ENCODE assay signal across 37 cellular contexts in genomic region chr5:15367501-15367900, GRCh38.
"Had no signal": no experiment of that assay in that cellular context is flagged by ENCODE, and none has a peak within 500 bp of the region (broad histone marks: within the 10 kb centered on the region; RNA-seq: fewer than 3 reads in every experiment).

No MANE protein-coding gene starts in this region.

- H3K9me3 ChIP-seq: adrenal gland, body of pancreas, colonic mucosa, gastroesophageal sphincter, neutrophil, ovary, sigmoid colon, thoracic aorta, uterus had no signal

- H3K36me3 ChIP-seq: adrenal gland, colonic mucosa, gastroesophageal sphincter, left lung, neutrophil, ovary, sigmoid colon, thoracic aorta, uterus had no signal

- H3K36me3 Mint-ChIP-seq: activated naive CD8-positive, alpha-beta T cell treated with anti-CD3 and anti-CD28 coated beads for 36 hours; naive B cell; stimulated activated effector memory CD8-positive, alpha-beta T cell treated with anti-CD3 and anti-CD28 coated beads, Interleukin-12 subunit alpha, Interleukin-12 subunit beta, amount 100 ng/mL, for 72 hours; type B pancreatic cell had no signal

- H3K27me3 Mint-ChIP-seq: activated naive CD8-positive, alpha-beta T cell treated with anti-CD3 and anti-CD28 coated beads for 36 hours; naive B cell; progenitor cell of endocrine pancreas; stimulated activated naive CD8-positive, alpha-beta T cell treated with anti-CD3 and anti-CD28 coated beads, Interleukin-15, Interleukin-2, amounts not matched to agents 100 ng/mL and 50 ng/mL, for 24 hours; type B pancreatic cell had no signal

- H3K9me3 Mint-ChIP-seq: type B pancreatic cell had no signal

- DNase-seq: activated CD4-positive, alpha-beta T cell treated with anti-CD3 and anti-CD28 coated beads for 4 hours; activated CD4-positive, alpha-beta T cell treated with anti-CD3 and anti-CD28 coated beads, Interleukin-2, amount 50 U/mL, for 4 hours; activated effector memory CD4-positive, alpha-beta T cell treated with anti-CD3 and anti-CD28 coated beads, Interleukin-2, amount 50 U/mL, for 16 hours; activated naive CD4-positive, alpha-beta T cell treated with anti-CD3 and anti-CD28 coated beads for 36 hours; activated naive CD8-positive, alpha-beta T cell treated with anti-CD3 and anti-CD28 coated beads for 36 hours; activated T-cell treated with anti-CD3 and anti-CD28 coated beads for 4 hours; adrenal gland; aorta; body of pancreas; colonic mucosa; dorsolateral prefrontal cortex; effector memory CD4-positive, alpha-beta T cell; erythroblast; head of caudate nucleus; kidney glomerular epithelial cell; left lung; naive B cell; nephron progenitor cell; ovary; sigmoid colon; small intestine; stimulated activated CD4-positive, alpha-beta T cell treated with anti-CD3 and anti-CD28 coated beads, Interleukin-4, amount 100 ng/mL, for 24 hours; SW 1271; T-helper 9 cell; uterus had no signal

- H3K27me3 ChIP-seq: adrenal gland, body of pancreas, colonic mucosa, dorsolateral prefrontal cortex, gastroesophageal sphincter, left lung, neutrophil, ovary, sigmoid colon, uterus had no signal

- ATAC-seq: body of pancreas; gastroesophageal sphincter; stimulated activated effector memory CD8-positive, alpha-beta T cell treated with anti-CD3 and anti-CD28 coated beads, Interleukin-12 subunit alpha, Interleukin-12 subunit beta, amount 100 ng/mL, for 72 hours had no signal

- FAIRE-seq: small intestine, TTC549 had no signal

- H3K4me3 Mint-ChIP-seq: activated naive CD4-positive, alpha-beta T cell treated with anti-CD3 and anti-CD28 coated beads for 36 hours; activated naive CD8-positive, alpha-beta T cell treated with anti-CD3 and anti-CD28 coated beads for 36 hours; activated T-helper 1 cell treated with anti-CD3 and anti-CD28 coated beads, Interleukin-12 subunit alpha, Interleukin-12 subunit beta, Interleukin-2, Interleukin-4 antibody, amounts not matched to agents 30 ng/mL and 10 ng/mL and 1 ng/mL, durations not matched to agents 14 hours and 24 hours and 36 hours; naive B cell; nephron progenitor cell; stimulated activated effector memory CD8-positive, alpha-beta T cell treated with anti-CD3 and anti-CD28 coated beads, Interleukin-12 subunit alpha, Interleukin-12 subunit beta, amount 100 ng/mL, for 72 hours; stimulated activated naive CD8-positive, alpha-beta T cell treated with anti-CD3 and anti-CD28 coated beads, Interleukin-15, Interleukin-2, amounts not matched to agents 100 ng/mL and 50 ng/mL, for 24 hours; T-helper 1 cell treated with Interleukin-12 subunit alpha and Interleukin-12 subunit beta and Interleukin-4 antibody, amounts not matched to agents 30 μg/mL and 1 μg/mL, for 36 hours; type B pancreatic cell had no signal

- H3K27ac ChIP-seq: body of pancreas, colonic mucosa, gastroesophageal sphincter, left lung, neutrophil, ovary, sigmoid colon, thoracic aorta, uterus, VCaP had no signal

- H3K4me3 ChIP-seq: adrenal gland, body of pancreas, colonic mucosa, gastroesophageal sphincter, left lung, lung, ovary, sigmoid colon, uterus had no signal

- H3K27ac Mint-ChIP-seq: activated naive CD4-positive, alpha-beta T cell treated with anti-CD3 and anti-CD28 coated beads for 36 hours; activated naive CD8-positive, alpha-beta T cell treated with anti-CD3 and anti-CD28 coated beads for 36 hours; activated T-helper 1 cell treated with anti-CD3 and anti-CD28 coated beads, Interleukin-12 subunit alpha, Interleukin-12 subunit beta, Interleukin-2, Interleukin-4 antibody, amounts not matched to agents 30 ng/mL and 10 ng/mL and 1 ng/mL, durations not matched to agents 14 hours and 24 hours and 36 hours; naive B cell; nephron progenitor cell; progenitor cell of endocrine pancreas; stimulated activated effector memory CD8-positive, alpha-beta T cell treated with anti-CD3 and anti-CD28 coated beads, Interleukin-12 subunit alpha, Interleukin-12 subunit beta, amount 100 ng/mL, for 72 hours; stimulated activated naive CD8-positive, alpha-beta T cell treated with anti-CD3 and anti-CD28 coated beads, Interleukin-15, Interleukin-2, amounts not matched to agents 100 ng/mL and 50 ng/mL, for 24 hours; T-helper 1 cell treated with Interleukin-12 subunit alpha and Interleukin-12 subunit beta and Interleukin-4 antibody, amounts not matched to agents 30 μg/mL and 1 μg/mL, for 36 hours; type B pancreatic cell had no signal

- H3K4me1 ChIP-seq: adrenal gland, body of pancreas, colonic mucosa, uterus had no signal

- H3K4me1 Mint-ChIP-seq: activated naive CD8-positive, alpha-beta T cell treated with anti-CD3 and anti-CD28 coated beads for 36 hours; naive B cell; nephron progenitor cell; stimulated activated effector memory CD8-positive, alpha-beta T cell treated with anti-CD3 and anti-CD28 coated beads, Interleukin-12 subunit alpha, Interleukin-12 subunit beta, amount 100 ng/mL, for 72 hours had no signal
